1 cellular context compared by ENCODE assay signal in the genomic region with DNA sequence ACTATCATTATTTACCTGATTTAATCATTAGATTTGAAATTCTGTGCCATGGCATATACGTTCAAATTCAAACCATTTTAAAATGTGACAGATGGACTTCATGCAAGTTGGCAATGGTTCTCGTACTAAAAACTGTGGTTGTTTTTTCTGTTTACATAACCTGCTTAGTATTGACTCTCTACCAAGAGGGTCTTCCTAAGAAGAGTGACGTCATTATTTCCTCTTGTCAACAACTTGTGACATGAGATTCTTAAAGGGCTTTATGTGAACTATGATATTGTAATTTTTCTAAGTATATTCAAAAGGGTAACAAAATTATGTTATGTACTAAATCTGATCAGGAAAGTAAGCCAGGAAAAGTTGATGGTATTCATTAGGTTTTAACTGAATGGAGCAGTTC.
TF ChIP-seq lines count a peak whose summit lies in the region.

No MANE protein-coding gene starts in this region.

TF ChIP-seq in HepG2, 621 proteins besides CTCF, POLR2A, EP300 and RAD21 (continued from another document):
- TF ChIP-seq, protein P1, sequence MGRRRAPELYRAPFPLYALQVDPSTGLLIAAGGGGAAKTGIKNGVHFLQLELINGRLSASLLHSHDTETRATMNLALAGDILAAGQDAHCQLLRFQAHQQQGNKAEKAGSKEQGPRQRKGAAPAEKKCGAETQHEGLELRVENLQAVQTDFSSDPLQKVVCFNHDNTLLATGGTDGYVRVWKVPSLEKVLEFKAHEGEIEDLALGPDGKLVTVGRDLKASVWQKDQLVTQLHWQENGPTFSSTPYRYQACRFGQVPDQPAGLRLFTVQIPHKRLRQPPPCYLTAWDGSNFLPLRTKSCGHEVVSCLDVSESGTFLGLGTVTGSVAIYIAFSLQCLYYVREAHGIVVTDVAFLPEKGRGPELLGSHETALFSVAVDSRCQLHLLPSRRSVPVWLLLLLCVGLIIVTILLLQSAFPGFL (CRISPR knock-in tag; IDR thresholded peaks at IDR 0.05) = no peak
- TF ChIP-seq ZNF644 (CRISPR knock-in tag; IDR thresholded peaks at IDR 0.05; ENCODE audit: low read depth) (no peak), NR2F6 (IDR thresholded peaks at IDR 0.05) (no peak), NR2F6 (CRISPR knock-in tag; IDR thresholded peaks at IDR 0.05) (no peak), POLR2AphosphoS2 (IDR thresholded peaks at IDR 0.05; ENCODE audit: low read depth, low read length) (no peak), MAFF (IDR thresholded peaks at IDR 0.05; ENCODE audit: low read depth, low read length) (no peak), ARNT (IDR thresholded peaks at IDR 0.05) (no peak), ZNF34 (CRISPR knock-in tag; IDR thresholded peaks at IDR 0.05; ENCODE audit: borderline replicate concordance) (no peak), ZBTB8A (CRISPR knock-in tag; IDR thresholded peaks at IDR 0.05; ENCODE audit: borderline replicate concordance, low read depth) (no peak), ZFP36 (IDR thresholded peaks at IDR 0.05; ENCODE audit: borderline replicate concordance, low read depth, low read length, partially characterized antibody) (no peak), TBP (CRISPR knock-in tag; IDR thresholded peaks at IDR 0.05) (no peak), FOXA3 (CRISPR knock-in tag; IDR thresholded peaks at IDR 0.05) (0 out of 2 replicates have a peak, but pooled peaks have one; percentile 21), TOE1 (CRISPR knock-in tag; IDR thresholded peaks at IDR 0.05) (no peak), GTF2F1 (IDR thresholded peaks at IDR 0.05; ENCODE audit: low read length) (no peak), CREB1 (IDR thresholded peaks at IDR 0.05) (peak; percentile 84), CREB1 (CRISPR knock-in tag; IDR thresholded peaks at IDR 0.05) (no peak), ATF7 (IDR thresholded peaks at IDR 0.05) (peak; percentile 87), ATF7 (CRISPR knock-in tag; IDR thresholded peaks at IDR 0.05) (no peak), ZNF724P (CRISPR knock-in tag; IDR thresholded peaks at IDR 0.05; ENCODE audit: borderline replicate concordance) (no peak), ZNF296 (CRISPR knock-in tag; conservative IDR thresholded peaks at IDR 0.05) (no peak), ZNF569 (CRISPR knock-in tag; IDR thresholded peaks at IDR 0.05; ENCODE audit: borderline replicate concordance) (no peak), ARHGAP35 (CRISPR knock-in tag; IDR thresholded peaks at IDR 0.05; ENCODE audit: borderline replicate concordance) (no peak), GATAD2A (CRISPR knock-in tag; IDR thresholded peaks at IDR 0.05) (0 out of 2 replicates have a peak, but pooled peaks have one; percentile 17), MTA3 (CRISPR knock-in tag; IDR thresholded peaks at IDR 0.05) (no peak), RFX5 (IDR thresholded peaks at IDR 0.05; ENCODE audit: low read depth, low read length) (no peak), FOSL1 (CRISPR knock-in tag; IDR thresholded peaks at IDR 0.05; ENCODE audit: borderline replicate concordance) (no peak), ZNF790 (CRISPR knock-in tag; IDR thresholded peaks at IDR 0.05; ENCODE audit: borderline replicate concordance) (no peak), ZNF292 (CRISPR knock-in tag; IDR thresholded peaks at IDR 0.05; ENCODE audit: borderline replicate concordance, low read depth) (no peak)
- TF ChIP-seq, protein P2, sequence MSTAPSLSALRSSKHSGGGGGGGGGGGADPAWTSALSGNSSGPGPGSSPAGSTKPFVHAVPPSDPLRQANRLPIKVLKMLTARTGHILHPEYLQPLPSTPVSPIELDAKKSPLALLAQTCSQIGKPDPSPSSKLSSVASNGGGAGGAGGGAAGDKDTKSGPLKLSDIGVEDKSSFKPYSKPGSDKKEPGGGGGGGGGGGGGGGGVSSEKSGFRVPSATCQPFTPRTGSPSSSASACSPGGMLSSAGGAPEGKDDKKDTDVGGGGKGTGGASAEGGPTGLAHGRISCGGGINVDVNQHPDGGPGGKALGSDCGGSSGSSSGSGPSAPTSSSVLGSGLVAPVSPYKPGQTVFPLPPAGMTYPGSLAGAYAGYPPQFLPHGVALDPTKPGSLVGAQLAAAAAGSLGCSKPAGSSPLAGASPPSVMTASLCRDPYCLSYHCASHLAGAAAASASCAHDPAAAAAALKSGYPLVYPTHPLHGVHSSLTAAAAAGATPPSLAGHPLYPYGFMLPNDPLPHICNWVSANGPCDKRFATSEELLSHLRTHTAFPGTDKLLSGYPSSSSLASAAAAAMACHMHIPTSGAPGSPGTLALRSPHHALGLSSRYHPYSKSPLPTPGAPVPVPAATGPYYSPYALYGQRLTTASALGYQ (CRISPR knock-in tag; IDR thresholded peaks at IDR 0.05) = no peak
- TF ChIP-seq, protein P3, sequence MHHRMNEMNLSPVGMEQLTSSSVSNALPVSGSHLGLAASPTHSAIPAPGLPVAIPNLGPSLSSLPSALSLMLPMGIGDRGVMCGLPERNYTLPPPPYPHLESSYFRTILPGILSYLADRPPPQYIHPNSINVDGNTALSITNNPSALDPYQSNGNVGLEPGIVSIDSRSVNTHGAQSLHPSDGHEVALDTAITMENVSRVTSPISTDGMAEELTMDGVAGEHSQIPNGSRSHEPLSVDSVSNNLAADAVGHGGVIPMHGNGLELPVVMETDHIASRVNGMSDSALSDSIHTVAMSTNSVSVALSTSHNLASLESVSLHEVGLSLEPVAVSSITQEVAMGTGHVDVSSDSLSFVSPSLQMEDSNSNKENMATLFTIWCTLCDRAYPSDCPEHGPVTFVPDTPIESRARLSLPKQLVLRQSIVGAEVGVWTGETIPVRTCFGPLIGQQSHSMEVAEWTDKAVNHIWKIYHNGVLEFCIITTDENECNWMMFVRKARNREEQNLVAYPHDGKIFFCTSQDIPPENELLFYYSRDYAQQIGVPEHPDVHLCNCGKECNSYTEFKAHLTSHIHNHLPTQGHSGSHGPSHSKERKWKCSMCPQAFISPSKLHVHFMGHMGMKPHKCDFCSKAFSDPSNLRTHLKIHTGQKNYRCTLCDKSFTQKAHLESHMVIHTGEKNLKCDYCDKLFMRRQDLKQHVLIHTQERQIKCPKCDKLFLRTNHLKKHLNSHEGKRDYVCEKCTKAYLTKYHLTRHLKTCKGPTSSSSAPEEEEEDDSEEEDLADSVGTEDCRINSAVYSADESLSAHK (CRISPR knock-in tag; IDR thresholded peaks at IDR 0.05; ENCODE audit: borderline replicate concordance) = no peak
- TF ChIP-seq, protein P4, sequence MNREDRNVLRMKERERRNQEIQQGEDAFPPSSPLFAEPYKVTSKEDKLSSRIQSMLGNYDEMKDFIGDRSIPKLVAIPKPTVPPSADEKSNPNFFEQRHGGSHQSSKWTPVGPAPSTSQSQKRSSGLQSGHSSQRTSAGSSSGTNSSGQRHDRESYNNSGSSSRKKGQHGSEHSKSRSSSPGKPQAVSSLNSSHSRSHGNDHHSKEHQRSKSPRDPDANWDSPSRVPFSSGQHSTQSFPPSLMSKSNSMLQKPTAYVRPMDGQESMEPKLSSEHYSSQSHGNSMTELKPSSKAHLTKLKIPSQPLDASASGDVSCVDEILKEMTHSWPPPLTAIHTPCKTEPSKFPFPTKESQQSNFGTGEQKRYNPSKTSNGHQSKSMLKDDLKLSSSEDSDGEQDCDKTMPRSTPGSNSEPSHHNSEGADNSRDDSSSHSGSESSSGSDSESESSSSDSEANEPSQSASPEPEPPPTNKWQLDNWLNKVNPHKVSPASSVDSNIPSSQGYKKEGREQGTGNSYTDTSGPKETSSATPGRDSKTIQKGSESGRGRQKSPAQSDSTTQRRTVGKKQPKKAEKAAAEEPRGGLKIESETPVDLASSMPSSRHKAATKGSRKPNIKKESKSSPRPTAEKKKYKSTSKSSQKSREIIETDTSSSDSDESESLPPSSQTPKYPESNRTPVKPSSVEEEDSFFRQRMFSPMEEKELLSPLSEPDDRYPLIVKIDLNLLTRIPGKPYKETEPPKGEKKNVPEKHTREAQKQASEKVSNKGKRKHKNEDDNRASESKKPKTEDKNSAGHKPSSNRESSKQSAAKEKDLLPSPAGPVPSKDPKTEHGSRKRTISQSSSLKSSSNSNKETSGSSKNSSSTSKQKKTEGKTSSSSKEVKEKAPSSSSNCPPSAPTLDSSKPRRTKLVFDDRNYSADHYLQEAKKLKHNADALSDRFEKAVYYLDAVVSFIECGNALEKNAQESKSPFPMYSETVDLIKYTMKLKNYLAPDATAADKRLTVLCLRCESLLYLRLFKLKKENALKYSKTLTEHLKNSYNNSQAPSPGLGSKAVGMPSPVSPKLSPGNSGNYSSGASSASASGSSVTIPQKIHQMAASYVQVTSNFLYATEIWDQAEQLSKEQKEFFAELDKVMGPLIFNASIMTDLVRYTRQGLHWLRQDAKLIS (CRISPR knock-in tag; IDR thresholded peaks at IDR 0.05) = no peak
- TF ChIP-seq, protein P5, sequence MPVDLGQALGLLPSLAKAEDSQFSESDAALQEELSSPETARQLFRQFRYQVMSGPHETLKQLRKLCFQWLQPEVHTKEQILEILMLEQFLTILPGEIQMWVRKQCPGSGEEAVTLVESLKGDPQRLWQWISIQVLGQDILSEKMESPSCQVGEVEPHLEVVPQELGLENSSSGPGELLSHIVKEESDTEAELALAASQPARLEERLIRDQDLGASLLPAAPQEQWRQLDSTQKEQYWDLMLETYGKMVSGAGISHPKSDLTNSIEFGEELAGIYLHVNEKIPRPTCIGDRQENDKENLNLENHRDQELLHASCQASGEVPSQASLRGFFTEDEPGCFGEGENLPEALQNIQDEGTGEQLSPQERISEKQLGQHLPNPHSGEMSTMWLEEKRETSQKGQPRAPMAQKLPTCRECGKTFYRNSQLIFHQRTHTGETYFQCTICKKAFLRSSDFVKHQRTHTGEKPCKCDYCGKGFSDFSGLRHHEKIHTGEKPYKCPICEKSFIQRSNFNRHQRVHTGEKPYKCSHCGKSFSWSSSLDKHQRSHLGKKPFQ (CRISPR knock-in tag; IDR thresholded peaks at IDR 0.05; ENCODE audit: insufficient replicate concordance) = no peak
- TF ChIP-seq, protein P6, sequence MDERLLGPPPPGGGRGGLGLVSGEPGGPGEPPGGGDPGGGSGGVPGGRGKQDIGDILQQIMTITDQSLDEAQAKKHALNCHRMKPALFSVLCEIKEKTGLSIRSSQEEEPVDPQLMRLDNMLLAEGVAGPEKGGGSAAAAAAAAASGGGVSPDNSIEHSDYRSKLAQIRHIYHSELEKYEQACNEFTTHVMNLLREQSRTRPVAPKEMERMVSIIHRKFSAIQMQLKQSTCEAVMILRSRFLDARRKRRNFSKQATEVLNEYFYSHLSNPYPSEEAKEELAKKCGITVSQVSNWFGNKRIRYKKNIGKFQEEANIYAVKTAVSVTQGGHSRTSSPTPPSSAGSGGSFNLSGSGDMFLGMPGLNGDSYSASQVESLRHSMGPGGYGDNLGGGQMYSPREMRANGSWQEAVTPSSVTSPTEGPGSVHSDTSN (CRISPR knock-in tag; IDR thresholded peaks at IDR 0.05) = no peak
- TF ChIP-seq, protein P7, sequence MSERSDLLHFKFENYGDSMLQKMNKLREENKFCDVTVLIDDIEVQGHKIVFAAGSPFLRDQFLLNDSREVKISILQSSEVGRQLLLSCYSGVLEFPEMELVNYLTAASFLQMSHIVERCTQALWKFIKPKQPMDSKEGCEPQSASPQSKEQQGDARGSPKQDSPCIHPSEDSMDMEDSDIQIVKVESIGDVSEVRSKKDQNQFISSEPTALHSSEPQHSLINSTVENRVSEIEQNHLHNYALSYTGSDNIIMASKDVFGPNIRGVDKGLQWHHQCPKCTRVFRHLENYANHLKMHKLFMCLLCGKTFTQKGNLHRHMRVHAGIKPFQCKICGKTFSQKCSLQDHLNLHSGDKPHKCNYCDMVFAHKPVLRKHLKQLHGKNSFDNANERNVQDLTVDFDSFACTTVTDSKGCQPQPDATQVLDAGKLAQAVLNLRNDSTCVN (CRISPR knock-in tag; IDR thresholded peaks at IDR 0.05; ENCODE audit: borderline replicate concordance) = no peak
- TF ChIP-seq, protein P8, sequence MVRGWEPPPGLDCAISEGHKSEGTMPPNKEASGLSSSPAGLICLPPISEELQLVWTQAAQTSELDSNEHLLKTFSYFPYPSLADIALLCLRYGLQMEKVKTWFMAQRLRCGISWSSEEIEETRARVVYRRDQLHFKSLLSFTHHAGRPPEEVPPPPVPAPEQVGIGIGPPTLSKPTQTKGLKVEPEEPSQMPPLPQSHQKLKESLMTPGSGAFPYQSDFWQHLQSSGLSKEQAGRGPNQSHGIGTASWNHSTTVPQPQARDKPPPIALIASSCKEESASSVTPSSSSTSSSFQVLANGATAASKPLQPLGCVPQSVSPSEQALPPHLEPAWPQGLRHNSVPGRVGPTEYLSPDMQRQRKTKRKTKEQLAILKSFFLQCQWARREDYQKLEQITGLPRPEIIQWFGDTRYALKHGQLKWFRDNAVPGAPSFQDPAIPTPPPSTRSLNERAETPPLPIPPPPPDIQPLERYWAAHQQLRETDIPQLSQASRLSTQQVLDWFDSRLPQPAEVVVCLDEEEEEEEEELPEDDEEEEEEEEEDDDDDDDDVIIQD (CRISPR knock-in tag; IDR thresholded peaks at IDR 0.05; ENCODE audit: low read depth) = peak; percentile 33; the same call in 1 of the 2 replicates
- TF ChIP-seq, protein P9, sequence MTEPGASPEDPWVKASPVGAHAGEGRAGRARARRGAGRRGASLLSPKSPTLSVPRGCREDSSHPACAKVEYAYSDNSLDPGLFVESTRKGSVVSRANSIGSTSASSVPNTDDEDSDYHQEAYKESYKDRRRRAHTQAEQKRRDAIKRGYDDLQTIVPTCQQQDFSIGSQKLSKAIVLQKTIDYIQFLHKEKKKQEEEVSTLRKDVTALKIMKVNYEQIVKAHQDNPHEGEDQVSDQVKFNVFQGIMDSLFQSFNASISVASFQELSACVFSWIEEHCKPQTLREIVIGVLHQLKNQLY (CRISPR knock-in tag; IDR thresholded peaks at IDR 0.05) = no peak
- TF ChIP-seq, protein P10, sequence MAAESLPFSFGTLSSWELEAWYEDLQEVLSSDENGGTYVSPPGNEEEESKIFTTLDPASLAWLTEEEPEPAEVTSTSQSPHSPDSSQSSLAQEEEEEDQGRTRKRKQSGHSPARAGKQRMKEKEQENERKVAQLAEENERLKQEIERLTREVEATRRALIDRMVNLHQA (CRISPR knock-in tag; IDR thresholded peaks at IDR 0.05) = no peak
